ENCODE assay signal across 1 cellular context in genomic region chr10:123463176-123463575, GRCh38.
TF ChIP-seq lines count a peak whose summit lies in the region.

No MANE protein-coding gene starts in this region.

TF ChIP-seq in H1, 55 proteins besides CTCF, POLR2A, EP300 and RAD21 (continued from another document):
- TF ChIP-seq, protein P1, sequence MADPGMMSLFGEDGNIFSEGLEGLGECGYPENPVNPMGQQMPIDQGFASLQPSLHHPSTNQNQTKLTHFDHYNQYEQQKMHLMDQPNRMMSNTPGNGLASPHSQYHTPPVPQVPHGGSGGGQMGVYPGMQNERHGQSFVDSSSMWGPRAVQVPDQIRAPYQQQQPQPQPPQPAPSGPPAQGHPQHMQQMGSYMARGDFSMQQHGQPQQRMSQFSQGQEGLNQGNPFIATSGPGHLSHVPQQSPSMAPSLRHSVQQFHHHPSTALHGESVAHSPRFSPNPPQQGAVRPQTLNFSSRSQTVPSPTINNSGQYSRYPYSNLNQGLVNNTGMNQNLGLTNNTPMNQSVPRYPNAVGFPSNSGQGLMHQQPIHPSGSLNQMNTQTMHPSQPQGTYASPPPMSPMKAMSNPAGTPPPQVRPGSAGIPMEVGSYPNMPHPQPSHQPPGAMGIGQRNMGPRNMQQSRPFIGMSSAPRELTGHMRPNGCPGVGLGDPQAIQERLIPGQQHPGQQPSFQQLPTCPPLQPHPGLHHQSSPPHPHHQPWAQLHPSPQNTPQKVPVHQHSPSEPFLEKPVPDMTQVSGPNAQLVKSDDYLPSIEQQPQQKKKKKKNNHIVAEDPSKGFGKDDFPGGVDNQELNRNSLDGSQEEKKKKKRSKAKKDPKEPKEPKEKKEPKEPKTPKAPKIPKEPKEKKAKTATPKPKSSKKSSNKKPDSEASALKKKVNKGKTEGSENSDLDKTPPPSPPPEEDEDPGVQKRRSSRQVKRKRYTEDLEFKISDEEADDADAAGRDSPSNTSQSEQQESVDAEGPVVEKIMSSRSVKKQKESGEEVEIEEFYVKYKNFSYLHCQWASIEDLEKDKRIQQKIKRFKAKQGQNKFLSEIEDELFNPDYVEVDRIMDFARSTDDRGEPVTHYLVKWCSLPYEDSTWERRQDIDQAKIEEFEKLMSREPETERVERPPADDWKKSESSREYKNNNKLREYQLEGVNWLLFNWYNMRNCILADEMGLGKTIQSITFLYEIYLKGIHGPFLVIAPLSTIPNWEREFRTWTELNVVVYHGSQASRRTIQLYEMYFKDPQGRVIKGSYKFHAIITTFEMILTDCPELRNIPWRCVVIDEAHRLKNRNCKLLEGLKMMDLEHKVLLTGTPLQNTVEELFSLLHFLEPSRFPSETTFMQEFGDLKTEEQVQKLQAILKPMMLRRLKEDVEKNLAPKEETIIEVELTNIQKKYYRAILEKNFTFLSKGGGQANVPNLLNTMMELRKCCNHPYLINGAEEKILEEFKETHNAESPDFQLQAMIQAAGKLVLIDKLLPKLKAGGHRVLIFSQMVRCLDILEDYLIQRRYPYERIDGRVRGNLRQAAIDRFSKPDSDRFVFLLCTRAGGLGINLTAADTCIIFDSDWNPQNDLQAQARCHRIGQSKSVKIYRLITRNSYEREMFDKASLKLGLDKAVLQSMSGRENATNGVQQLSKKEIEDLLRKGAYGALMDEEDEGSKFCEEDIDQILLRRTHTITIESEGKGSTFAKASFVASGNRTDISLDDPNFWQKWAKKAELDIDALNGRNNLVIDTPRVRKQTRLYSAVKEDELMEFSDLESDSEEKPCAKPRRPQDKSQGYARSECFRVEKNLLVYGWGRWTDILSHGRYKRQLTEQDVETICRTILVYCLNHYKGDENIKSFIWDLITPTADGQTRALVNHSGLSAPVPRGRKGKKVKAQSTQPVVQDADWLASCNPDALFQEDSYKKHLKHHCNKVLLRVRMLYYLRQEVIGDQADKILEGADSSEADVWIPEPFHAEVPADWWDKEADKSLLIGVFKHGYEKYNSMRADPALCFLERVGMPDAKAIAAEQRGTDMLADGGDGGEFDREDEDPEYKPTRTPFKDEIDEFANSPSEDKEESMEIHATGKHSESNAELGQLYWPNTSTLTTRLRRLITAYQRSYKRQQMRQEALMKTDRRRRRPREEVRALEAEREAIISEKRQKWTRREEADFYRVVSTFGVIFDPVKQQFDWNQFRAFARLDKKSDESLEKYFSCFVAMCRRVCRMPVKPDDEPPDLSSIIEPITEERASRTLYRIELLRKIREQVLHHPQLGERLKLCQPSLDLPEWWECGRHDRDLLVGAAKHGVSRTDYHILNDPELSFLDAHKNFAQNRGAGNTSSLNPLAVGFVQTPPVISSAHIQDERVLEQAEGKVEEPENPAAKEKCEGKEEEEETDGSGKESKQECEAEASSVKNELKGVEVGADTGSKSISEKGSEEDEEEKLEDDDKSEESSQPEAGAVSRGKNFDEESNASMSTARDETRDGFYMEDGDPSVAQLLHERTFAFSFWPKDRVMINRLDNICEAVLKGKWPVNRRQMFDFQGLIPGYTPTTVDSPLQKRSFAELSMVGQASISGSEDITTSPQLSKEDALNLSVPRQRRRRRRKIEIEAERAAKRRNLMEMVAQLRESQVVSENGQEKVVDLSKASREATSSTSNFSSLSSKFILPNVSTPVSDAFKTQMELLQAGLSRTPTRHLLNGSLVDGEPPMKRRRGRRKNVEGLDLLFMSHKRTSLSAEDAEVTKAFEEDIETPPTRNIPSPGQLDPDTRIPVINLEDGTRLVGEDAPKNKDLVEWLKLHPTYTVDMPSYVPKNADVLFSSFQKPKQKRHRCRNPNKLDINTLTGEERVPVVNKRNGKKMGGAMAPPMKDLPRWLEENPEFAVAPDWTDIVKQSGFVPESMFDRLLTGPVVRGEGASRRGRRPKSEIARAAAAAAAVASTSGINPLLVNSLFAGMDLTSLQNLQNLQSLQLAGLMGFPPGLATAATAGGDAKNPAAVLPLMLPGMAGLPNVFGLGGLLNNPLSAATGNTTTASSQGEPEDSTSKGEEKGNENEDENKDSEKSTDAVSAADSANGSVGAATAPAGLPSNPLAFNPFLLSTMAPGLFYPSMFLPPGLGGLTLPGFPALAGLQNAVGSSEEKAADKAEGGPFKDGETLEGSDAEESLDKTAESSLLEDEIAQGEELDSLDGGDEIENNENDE (IDR thresholded peaks at IDR 0.05; ENCODE audit: insufficient replicate concordance, low read length), result no peak
- TF ChIP-seq GTF2F1 (IDR thresholded peaks at IDR 0.05; ENCODE audit: borderline replicate concordance, low read depth, low read length), result no peak
- TF ChIP-seq EGR1 (IDR thresholded peaks at IDR 0.05; ENCODE audit: borderline replicate concordance, low read depth, low read length), result no peak
- TF ChIP-seq TEAD4 (IDR thresholded peaks at IDR 0.05; ENCODE audit: low read depth, low read length), result no peak
